Comparison of ENCODE assay signal across 8 cellular contexts in the genomic region with DNA sequence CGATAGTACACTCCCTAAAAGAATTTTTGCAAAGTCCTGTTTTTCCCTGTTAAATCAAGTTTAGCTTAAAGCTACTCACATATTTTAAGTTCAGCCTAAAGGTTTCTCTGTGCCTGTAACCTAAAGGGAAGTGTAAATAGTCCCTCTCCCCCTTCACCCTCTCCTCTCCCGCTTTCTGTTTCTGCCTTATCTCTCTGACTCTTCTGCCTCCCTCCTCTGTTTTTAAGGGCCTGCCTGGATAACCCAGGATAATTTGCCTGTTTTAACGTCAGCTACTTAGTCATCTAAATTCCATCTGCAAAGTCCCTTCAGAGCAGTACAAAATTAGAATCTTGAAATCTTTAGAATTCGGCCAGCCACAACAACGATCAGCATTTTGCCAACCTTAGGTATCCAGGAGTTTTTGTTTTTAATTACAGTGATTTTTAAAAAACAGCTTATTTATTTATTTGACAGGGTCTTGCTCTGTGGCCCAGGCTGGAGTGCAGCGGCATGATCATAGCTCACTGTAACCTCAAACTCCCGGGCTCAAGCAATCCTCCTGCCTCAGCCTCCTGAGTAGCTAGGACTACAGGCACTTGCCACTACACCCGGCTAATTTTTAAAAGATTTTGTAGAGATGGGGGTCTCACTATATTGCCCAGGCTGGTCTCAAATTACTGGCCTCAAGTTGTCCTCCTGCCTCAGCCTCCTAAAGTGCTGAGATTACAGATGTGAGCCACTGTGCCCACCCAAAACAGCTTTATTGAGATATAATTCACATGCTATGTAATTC.
DNase-seq lines count a peak whose midpoint lies in the region; ATAC-seq, FAIRE-seq and TF ChIP-seq lines count a peak whose summit lies in the region.

No MANE protein-coding gene starts in this region.

- ATAC-seq in GM21737 (IDR thresholded peaks at IDR 0.05; ENCODE audit: unreplicated experiment) (peak; percentile 35), K562 (peak; percentile 61)

- no peak for TF ChIP-seq POLR2A in K562 (conservative IDR thresholded peaks at IDR 0.05)

- no peak for TF ChIP-seq RAD21 in K562 (CRISPR knock-in tag; conservative IDR thresholded peaks at IDR 0.05 in 1 of 2, IDR thresholded peaks at IDR 0.05 in 1 of 2)

- H3K9me2 ChIP-seq in Loucy (replicated peaks; ENCODE audit: low read depth, low read length): no peaks in the 10 kb centered on the region

- H3K79me2 ChIP-seq in Loucy (ENCODE audit: insufficient read depth, low read length) (no peaks in the 10 kb centered on the region), K562 (ENCODE audit: control insufficient read depth, insufficient read depth, low read length) (no peaks in the 10 kb centered on the region)

- TF ChIP-seq CTCF in GM06990 (IDR thresholded peaks at IDR 0.05; ENCODE audit: insufficient read depth, low read length, poor library complexity, severe bottlenecking) (no peak), Loucy (conservative IDR thresholded peaks at IDR 0.05; ENCODE audit: low read length) (no peak), K562 (IDR thresholded peaks at IDR 0.05 in 2 of 3, conservative IDR thresholded peaks at IDR 0.05 in 1 of 3; ENCODE audit: insufficient read depth in 2 of 3, low read depth in 1 of 3, low read length in 3 of 3) (no peak), kidney (IDR thresholded peaks at IDR 0.05; ENCODE audit: borderline replicate concordance, extremely low read depth, insufficient read depth) (no peak)

- H3K27me3 ChIP-seq in GM06990 (replicated peaks; ENCODE audit: control insufficient read depth, insufficient read depth, low read length) (no peaks in the 10 kb centered on the region), Loucy (ENCODE audit: insufficient read depth, low read length, poor library complexity, severe bottlenecking) (no peaks in the 10 kb centered on the region), K562 (ENCODE audit: control insufficient read depth in 2 of 2, insufficient read depth in 2 of 2, low read length in 2 of 2) (peaks cover 0 to 7% of the 10 kb centered on the region in 2 experiments; a peak in 2 of 5 replicates), subcutaneous abdominal adipose tissue (ENCODE audit: control insufficient read depth in 5 of 5, insufficient read depth in 4 of 5, low read length in 5 of 5) (no peaks in the 10 kb centered on the region)

- no peaks in the 10 kb centered on the region for H4K20me1 ChIP-seq in Loucy (ENCODE audit: insufficient read depth, low read length, poor library complexity, severe bottlenecking)
- no peaks in the 10 kb centered on the region for H4K20me1 ChIP-seq in K562 (replicated peaks; ENCODE audit: control insufficient read depth, insufficient read depth, low read length)

- DNase-seq in GM06990 (ENCODE audit: extremely low read depth, insufficient read length) (no peak), K562 (ENCODE audit: extremely low read depth in 1 of 4, low spot score in 3 of 4) (peak in 2 of 4 experiments; percentile 36 to 41), kidney (no peak), NCI-H1694 (lab: John Stamatoyannopoulos, UW) (no peak), NCI-H748 (lab: John Stamatoyannopoulos, UW; ENCODE audit: unreplicated experiment) (no peak)

- H3K4me1 ChIP-seq in Loucy (ENCODE audit: insufficient read depth, low read length, poor library complexity, severe bottlenecking): no peaks in the 10 kb centered on the region
- H3K4me1 ChIP-seq in K562 (replicated peaks in 1 of 2; ENCODE audit: control insufficient read depth in 2 of 2, insufficient read depth in 2 of 2, low read length in 2 of 2): peaks cover 0 to 2% of the 10 kb centered on the region in 2 experiments; a peak in 1 of 5 replicates
- H3K4me1 ChIP-seq in kidney (ENCODE audit: control insufficient read depth in 1 of 2, insufficient read depth in 1 of 2, low read depth in 1 of 2, low read length in 2 of 2): peaks cover 0 to 2% of the 10 kb centered on the region in 2 donors
- H3K4me1 ChIP-seq in subcutaneous abdominal adipose tissue (ENCODE audit: control insufficient read depth in 5 of 5, insufficient read depth in 5 of 5, low read length in 5 of 5): peaks cover 0 to 17% (median 15%) of the 10 kb centered on the region in 5 donors

- POLR2A ChIA-PET in K562 (lab: Yijun Ruan, JAX): interaction anchor here (0.6 to 1.3 kb wide), 4 partner anchors 10 to 780 kb away, joined by 3 to 4 read pairs (median 3); partner anchors contain the start of gene B3GALNT2

- no peak for TF ChIP-seq EP300 in K562 (IDR thresholded peaks at IDR 0.05; ENCODE audit: low read length)

- H3K27ac ChIP-seq in K562 (ENCODE audit: extremely low read depth, low read depth, low read length) (no peak overlapping the region), kidney (ENCODE audit: low read depth in 2 of 2, low read length in 2 of 2) (peak overlapping the region; percentile 73 to 90), subcutaneous abdominal adipose tissue (ENCODE audit: low read depth, low read length) (peak overlapping the region; percentile 91)

- H3F3A ChIP-seq in Loucy (ENCODE audit: low read depth): no peaks in the 10 kb centered on the region

- intact Hi-C loops in K562 (cut with micrococcal nuclease): loop anchor here (5.0 kb wide), 4 partner anchors 105 to 880 kb away; partner anchors contain the start of gene LYST
- intact Hi-C loops in kidney (cut with DNase I): no loop called here

- CTCF ChIA-PET in K562 (lab: Yijun Ruan, JAX; ENCODE audit: low intra/inter-chr PET ratio): interaction anchor here (2.2 kb wide), 1 partner anchor 107 kb away, joined by 10 read pairs; the partner anchor contains the start of gene LYST

- H3K4me3 ChIP-seq in GM06990 (replicated peaks; ENCODE audit: low read depth, low read length): peak overlapping the region; percentile 47
- H3K4me3 ChIP-seq in Loucy (ENCODE audit: low read length, poor library complexity, severe bottlenecking): no peak overlapping the region
- no peak overlapping the region for H3K4me3 ChIP-seq in K562
- peak overlapping the region; percentile 52 to 76 for H3K4me3 ChIP-seq in kidney (ENCODE audit: low read length in 2 of 2)
- H3K4me3 ChIP-seq in subcutaneous abdominal adipose tissue (ENCODE audit: low read depth in 1 of 5, low read length in 5 of 5): peak overlapping the region; percentile 55 to 72 (median 70)

- H3K36me3 ChIP-seq in GM06990 (ENCODE audit: control insufficient read depth, insufficient read depth, low read length): peaks cover 2% of the 10 kb centered on the region; the same call in 1 of the 2 replicates
- no peaks in the 10 kb centered on the region for H3K36me3 ChIP-seq in Loucy (ENCODE audit: insufficient read depth, low read length)
- no peaks in the 10 kb centered on the region for H3K36me3 ChIP-seq in K562 (ENCODE audit: control insufficient read depth, insufficient read depth, low read length)
- H3K36me3 ChIP-seq in kidney (ENCODE audit: control insufficient read depth in 1 of 2, insufficient read depth in 2 of 2, low read length in 2 of 2): peaks cover under 1 to 10% of the 10 kb centered on the region in 2 donors
- peaks cover 18 to 32% (median 21%) of the 10 kb centered on the region in 5 donors for H3K36me3 ChIP-seq in subcutaneous abdominal adipose tissue (ENCODE audit: control insufficient read depth in 5 of 5, insufficient read depth in 5 of 5, low read length in 5 of 5)

- H3K4me2 ChIP-seq in Loucy (ENCODE audit: low read depth, low read length, poor library complexity, severe bottlenecking) (peak overlapping the region; percentile 61), K562 (ENCODE audit: insufficient read depth, low read length) (no peak overlapping the region; the same call in 1 of the 2 replicates)

- BruUV-seq in K562 (replicated peaks; lab: Mats Ljungman, UMichigan): no TSS peak

- WGBS in K562 (ENCODE audit: insufficient coverage, low coverage, missing lambda C conversion rate): 4% methylated on average over 8 of the region's 8 CpGs

- H2AFZ ChIP-seq in Loucy (ENCODE audit: low read length) (peak overlapping the region; percentile 74), K562 (ENCODE audit: low read depth, low read length) (peak overlapping the region; percentile 32; the same call in 1 of the 2 replicates)

- no peak overlapping the region for H3K9ac ChIP-seq in Loucy (ENCODE audit: low read depth, low read length, poor library complexity, severe bottlenecking)
- H3K9ac ChIP-seq in K562 (ENCODE audit: insufficient read depth in 1 of 2, low read depth in 2 of 2, low read length in 2 of 2): no peak overlapping the region
- H3K9ac ChIP-seq in kidney (ENCODE audit: low read length in 2 of 2): peak overlapping the region; percentile 56 to 76
- H3K9ac ChIP-seq in subcutaneous abdominal adipose tissue (ENCODE audit: low read length in 5 of 5): peak overlapping the region; percentile 23 to 74 (median 42)

- in situ Hi-C loops in K562 (cut with MboI): no loop called here

- H3K9me3 ChIP-seq in Loucy (ENCODE audit: insufficient read depth, low read depth, low read length) (no peaks in the 10 kb centered on the region), K562 (replicated peaks; ENCODE audit: control insufficient read depth, insufficient read depth, low read depth, low read length) (no peaks in the 10 kb centered on the region), kidney (ENCODE audit: control insufficient read depth in 1 of 2, low read length in 2 of 2) (peaks cover 0 to 4% of the 10 kb centered on the region in 2 donors), subcutaneous abdominal adipose tissue (ENCODE audit: control insufficient read depth in 5 of 5, low read length in 5 of 5) (peaks cover 0 to 2% (median 0%) of the 10 kb centered on the region in 5 donors)

- H3K9me1 ChIP-seq in K562 (ENCODE audit: control insufficient read depth, insufficient read depth, low read length): no peaks in the 10 kb centered on the region

- FAIRE-seq in K562 (lab: Jason Lieb, UNC) (peak; percentile 42), kidney (lab: Jason Lieb, UNC) (no peak)

TF ChIP-seq in K562, 482 proteins besides CTCF, POLR2A, EP300 and RAD21 (continues in another document):
- peak; percentile 43; the same call in 1 of the 2 replicates for TF ChIP-seq ARID1B (IDR thresholded peaks at IDR 0.05)
- 0 out of 2 replicates have a peak, but pooled peaks have one; percentile 20 for TF ChIP-seq MTA1 (IDR thresholded peaks at IDR 0.05; ENCODE audit: borderline replicate concordance)
- TF ChIP-seq CBFA2T2 (conservative IDR thresholded peaks at IDR 0.05): peak; percentile 32; the same call in 1 of the 2 replicates
- TF ChIP-seq CBFA2T3 (IDR thresholded peaks at IDR 0.05): peak; percentile 66
- TF ChIP-seq, protein P1, sequence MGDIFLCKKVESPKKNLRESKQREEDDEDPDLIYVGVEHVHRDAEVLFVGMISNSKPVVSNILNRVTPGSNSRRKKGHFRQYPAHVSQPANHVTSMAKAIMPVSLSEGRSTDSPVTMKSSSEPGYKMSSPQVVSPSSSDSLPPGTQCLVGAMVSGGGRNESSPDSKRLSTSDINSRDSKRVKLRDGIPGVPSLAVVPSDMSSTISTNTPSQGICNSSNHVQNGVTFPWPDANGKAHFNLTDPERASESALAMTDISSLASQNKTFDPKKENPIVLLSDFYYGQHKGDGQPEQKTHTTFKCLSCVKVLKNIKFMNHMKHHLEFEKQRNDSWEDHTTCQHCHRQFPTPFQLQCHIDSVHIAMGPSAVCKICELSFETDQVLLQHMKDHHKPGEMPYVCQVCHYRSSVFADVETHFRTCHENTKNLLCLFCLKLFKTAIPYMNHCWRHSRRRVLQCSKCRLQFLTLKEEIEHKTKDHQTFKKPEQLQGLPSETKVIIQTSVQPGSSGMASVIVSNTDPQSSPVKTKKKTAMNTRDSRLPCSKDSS (IDR thresholded peaks at IDR 0.05; ENCODE audit: low read depth, partially characterized antibody): no peak

Comparison
In these comparisons a context has a peak if more than half of its experiments do, and no peak if none do; other contexts are left out.
1. H3K4me3 ChIP-seq: peak in GM06990 (single experiment), kidney (2 of 2) and subcutaneous abdominal adipose tissue (5 of 5); none in Loucy (single experiment) and K562 (single experiment).
2. H3K9ac ChIP-seq: peak in kidney (2 of 2) and subcutaneous abdominal adipose tissue (5 of 5); none in Loucy (single experiment) and K562 (0 of 2).